In the genomic region with DNA sequence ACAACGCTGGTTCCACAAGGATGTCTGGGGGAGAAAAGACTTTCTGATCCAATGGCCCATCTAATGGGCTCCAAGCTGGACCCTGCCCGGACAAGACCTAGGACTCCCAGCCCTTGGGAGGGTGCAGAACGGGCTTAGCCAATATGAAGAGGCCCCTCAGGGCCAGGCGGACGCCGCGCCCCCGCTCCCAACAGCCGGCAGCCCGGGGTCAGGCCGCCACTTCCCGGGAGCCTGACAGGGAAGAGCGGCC, we compare ENCODE assay signal across 8 cellular contexts. TPM values are rescaled to one million over a fixed set of nuclear protein-coding genes. Genes with fewer than 3 reads are reported as not detected.
DNase-seq lines count a peak whose midpoint lies in the region; ATAC-seq, FAIRE-seq and TF ChIP-seq lines count a peak whose summit lies in the region.

No MANE protein-coding gene starts in this region.

- ATAC-seq in HCT116 (no peak), HG03196 (IDR thresholded peaks at IDR 0.05; ENCODE audit: unreplicated experiment) (no peak), HG03108 (IDR thresholded peaks at IDR 0.05; ENCODE audit: unreplicated experiment) (no peak)

- no peak for TF ChIP-seq POLR2A in HCT116 (IDR thresholded peaks at IDR 0.05; ENCODE audit: borderline replicate concordance, extremely low read depth, insufficient read depth, insufficient read length)

- POLR2A ChIA-PET in HCT116 (lab: Charles Lee) = interaction anchor here (1.2 to 2.9 kb wide), 3 partner anchors 11 to 67 kb away, joined by 3 to 7 read pairs (median 4); a partner anchor contains a TSS

- H3K4me3 ChIP-seq in HCT116 (replicated peaks in 1 of 2; ENCODE audit: low read depth in 1 of 2, low read length in 2 of 2) = peak overlapping the region; percentile 67 to 77
- H3K4me3 ChIP-seq in adipocyte (ENCODE audit: low read length) = peak overlapping the region; percentile 79
- peak overlapping the region; percentile 62 for H3K4me3 ChIP-seq in iPS-20b (ENCODE audit: low read length)
- peak overlapping the region; percentile 50 to 71 for H3K4me3 ChIP-seq in small intestine (ENCODE audit: low read depth in 1 of 2, low read length in 2 of 2)

- CTCF ChIA-PET in HCT116 (lab: Charles Lee) = interaction anchor here (1.5 kb wide), 1 partner anchor 11 kb away, joined by 14 read pairs; no protein-coding TSS in a partner anchor

- peak overlapping the region; percentile 75 for H3K9ac ChIP-seq in HCT116 (ENCODE audit: low read length)
- peak overlapping the region; percentile 76 for H3K9ac ChIP-seq in adipocyte (ENCODE audit: low read length)
- H3K9ac ChIP-seq in iPS-20b (ENCODE audit: low read depth, low read length) = no peak overlapping the region

- H3K9me2 ChIP-seq in HCT116 (ENCODE audit: insufficient read depth) = no peaks in the 10 kb centered on the region; the same call in 1 of the 2 replicates

- H4K20me1 ChIP-seq in HCT116 (ENCODE audit: insufficient read depth) = no peaks in the 10 kb centered on the region

- peak overlapping the region; percentile 81 for H3K27ac ChIP-seq in HCT116 (ENCODE audit: low read depth, low read length)
- H3K27ac ChIP-seq in iPS-20b (ENCODE audit: low read length) = no peak overlapping the region
- H3K27ac ChIP-seq in small intestine (ENCODE audit: low read depth in 1 of 2, low read length in 1 of 2) = peak overlapping the region; percentile 83 to 84

- peaks cover 27% of the 10 kb centered on the region for H3K79me2 ChIP-seq in HCT116 (ENCODE audit: insufficient read depth, low read length)

- no peak for DNase-seq in HCT116 (ENCODE audit: low read depth, low spot score)
- no peak for DNase-seq in adipocyte (ENCODE audit: low read depth)
- no peak for DNase-seq in small intestine
- DNase-seq in HPDE6-E6E7 (ENCODE audit: extremely low spot score) = no peak
- DNase-seq in superior temporal gyrus (ENCODE audit: extremely low spot score) = no peak

- H3K9me3 ChIP-seq in HCT116 (ENCODE audit: control insufficient read depth in 1 of 2, insufficient read depth in 1 of 2, low read depth in 1 of 2, low read length in 2 of 2) (no peaks in the 10 kb centered on the region), adipocyte (ENCODE audit: control insufficient read depth, low read length) (no peaks in the 10 kb centered on the region), iPS-20b (ENCODE audit: insufficient read depth, low read depth, low read length) (no peaks in the 10 kb centered on the region), small intestine (ENCODE audit: control insufficient read depth, low read depth) (no peaks in the 10 kb centered on the region)

- WGBS in small intestine, 3 donors = 1 to 6% (median 2%) methylated on average over 13 of the region's 13 CpGs

- RAD21 ChIA-PET in HCT116 (lab: Charles Lee; ENCODE audit: low non-redundant PET in 1 of 2, low total read pairs in 2 of 2, uncharacterized antibody in 2 of 2, unreplicated experiment in 2 of 2) = interaction anchor here in 1 of 2 experiments (0.9 kb wide), 1 partner anchor 142 kb away, joined by 3 read pairs; a partner anchor contains a TSS

- H3K27me3 ChIP-seq in HCT116 (ENCODE audit: insufficient read depth, low read length) (no peaks in the 10 kb centered on the region), adipocyte (replicated peaks; ENCODE audit: control insufficient read depth, insufficient read depth, low read length) (peaks cover 6% of the 10 kb centered on the region), iPS-20b (ENCODE audit: insufficient read depth, low read length) (peaks cover 59% of the 10 kb centered on the region), small intestine (ENCODE audit: control insufficient read depth in 2 of 2, insufficient read depth in 2 of 2, low read length in 2 of 2) (no peaks in the 10 kb centered on the region)

- TF ChIP-seq CTCF in HCT116 (IDR thresholded peaks at IDR 0.05 in 2 of 3, conservative IDR thresholded peaks at IDR 0.05 in 1 of 3; ENCODE audit: borderline replicate concordance in 1 of 3, insufficient read depth in 1 of 3, low read depth in 2 of 3, low read length in 2 of 3) = no peak

- H2AFZ ChIP-seq in HCT116 (ENCODE audit: low read depth, low read length, poor library complexity, severe bottlenecking) = no peak overlapping the region

- H3K4me1 ChIP-seq in HCT116 (ENCODE audit: control insufficient read depth in 1 of 2, insufficient read depth in 2 of 2, low read length in 2 of 2) = peaks cover 19 to 38% of the 10 kb centered on the region in 2 experiments
- peaks cover 39% of the 10 kb centered on the region for H3K4me1 ChIP-seq in adipocyte (ENCODE audit: control insufficient read depth, insufficient read depth, low read length)
- no peaks in the 10 kb centered on the region for H3K4me1 ChIP-seq in iPS-20b (ENCODE audit: insufficient read depth, low read length)
- H3K4me1 ChIP-seq in small intestine (ENCODE audit: control insufficient read depth in 2 of 2, insufficient read depth in 1 of 2, low read depth in 1 of 2, low read length in 1 of 2) = peaks cover 0 to 2% of the 10 kb centered on the region in 2 donors

- TF ChIP-seq RAD21 in HCT116 (IDR thresholded peaks at IDR 0.05; ENCODE audit: low read depth) = no peak

- FAIRE-seq in small intestine (lab: Jason Lieb, UNC) = no peak

- intact Hi-C loops in HCT116 (cut with micrococcal nuclease) = loop anchor here (2.0 kb wide), 1 partner anchor 68 kb away; a partner anchor contains a TSS

- H3K36me3 ChIP-seq in HCT116 (ENCODE audit: control insufficient read depth in 1 of 2, insufficient read depth in 2 of 2, low read length in 2 of 2) (no peaks in the 10 kb centered on the region), adipocyte (ENCODE audit: control insufficient read depth, insufficient read depth, low read length, severe bottlenecking) (no peaks in the 10 kb centered on the region), iPS-20b (ENCODE audit: insufficient read depth, low read depth, low read length) (no peaks in the 10 kb centered on the region), small intestine (ENCODE audit: control insufficient read depth in 2 of 2, insufficient read depth in 2 of 2, low read length in 2 of 2) (no peaks in the 10 kb centered on the region)

- no TSS peak for BruUV-seq in HCT116 (replicated peaks; lab: Mats Ljungman, UMichigan)

- peak overlapping the region; percentile 98 for H3K4me2 ChIP-seq in HCT116 (ENCODE audit: low read length)

TF ChIP-seq in HCT116, 20 proteins besides CTCF, POLR2A, EP300 and RAD21:
- TF ChIP-seq EZH2 (IDR thresholded peaks at IDR 0.05) (no peak), POLR2AphosphoS5 (IDR thresholded peaks at IDR 0.05; ENCODE audit: low read depth, low read length) (no peak), ELF1 (IDR thresholded peaks at IDR 0.05; ENCODE audit: borderline replicate concordance, low read depth) (no peak), YY1 (IDR thresholded peaks at IDR 0.05; ENCODE audit: extremely low read depth, insufficient replicate concordance, low read depth, low read length) (no peak), SRF (IDR thresholded peaks at IDR 0.05; ENCODE audit: low read depth) (no peak), EGR1 (IDR thresholded peaks at IDR 0.05; ENCODE audit: low read depth) (no peak), ZNF274 (IDR thresholded peaks at IDR 0.05; ENCODE audit: low read depth, low read length) (no peak), FOSL1 (IDR thresholded peaks at IDR 0.05; ENCODE audit: low read depth) (no peak), CBX3 (IDR thresholded peaks at IDR 0.05; ENCODE audit: low read depth) (no peak), CEBPB (IDR thresholded peaks at IDR 0.05; ENCODE audit: low read depth) (no peak)
- TF ChIP-seq, protein P1, sequence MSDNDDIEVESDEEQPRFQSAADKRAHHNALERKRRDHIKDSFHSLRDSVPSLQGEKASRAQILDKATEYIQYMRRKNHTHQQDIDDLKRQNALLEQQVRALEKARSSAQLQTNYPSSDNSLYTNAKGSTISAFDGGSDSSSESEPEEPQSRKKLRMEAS (IDR thresholded peaks at IDR 0.05) = no peak
- TF ChIP-seq, protein P2, sequence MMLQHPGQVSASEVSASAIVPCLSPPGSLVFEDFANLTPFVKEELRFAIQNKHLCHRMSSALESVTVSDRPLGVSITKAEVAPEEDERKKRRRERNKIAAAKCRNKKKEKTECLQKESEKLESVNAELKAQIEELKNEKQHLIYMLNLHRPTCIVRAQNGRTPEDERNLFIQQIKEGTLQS (IDR thresholded peaks at IDR 0.05) = no peak
- TF ChIP-seq, protein P3, sequence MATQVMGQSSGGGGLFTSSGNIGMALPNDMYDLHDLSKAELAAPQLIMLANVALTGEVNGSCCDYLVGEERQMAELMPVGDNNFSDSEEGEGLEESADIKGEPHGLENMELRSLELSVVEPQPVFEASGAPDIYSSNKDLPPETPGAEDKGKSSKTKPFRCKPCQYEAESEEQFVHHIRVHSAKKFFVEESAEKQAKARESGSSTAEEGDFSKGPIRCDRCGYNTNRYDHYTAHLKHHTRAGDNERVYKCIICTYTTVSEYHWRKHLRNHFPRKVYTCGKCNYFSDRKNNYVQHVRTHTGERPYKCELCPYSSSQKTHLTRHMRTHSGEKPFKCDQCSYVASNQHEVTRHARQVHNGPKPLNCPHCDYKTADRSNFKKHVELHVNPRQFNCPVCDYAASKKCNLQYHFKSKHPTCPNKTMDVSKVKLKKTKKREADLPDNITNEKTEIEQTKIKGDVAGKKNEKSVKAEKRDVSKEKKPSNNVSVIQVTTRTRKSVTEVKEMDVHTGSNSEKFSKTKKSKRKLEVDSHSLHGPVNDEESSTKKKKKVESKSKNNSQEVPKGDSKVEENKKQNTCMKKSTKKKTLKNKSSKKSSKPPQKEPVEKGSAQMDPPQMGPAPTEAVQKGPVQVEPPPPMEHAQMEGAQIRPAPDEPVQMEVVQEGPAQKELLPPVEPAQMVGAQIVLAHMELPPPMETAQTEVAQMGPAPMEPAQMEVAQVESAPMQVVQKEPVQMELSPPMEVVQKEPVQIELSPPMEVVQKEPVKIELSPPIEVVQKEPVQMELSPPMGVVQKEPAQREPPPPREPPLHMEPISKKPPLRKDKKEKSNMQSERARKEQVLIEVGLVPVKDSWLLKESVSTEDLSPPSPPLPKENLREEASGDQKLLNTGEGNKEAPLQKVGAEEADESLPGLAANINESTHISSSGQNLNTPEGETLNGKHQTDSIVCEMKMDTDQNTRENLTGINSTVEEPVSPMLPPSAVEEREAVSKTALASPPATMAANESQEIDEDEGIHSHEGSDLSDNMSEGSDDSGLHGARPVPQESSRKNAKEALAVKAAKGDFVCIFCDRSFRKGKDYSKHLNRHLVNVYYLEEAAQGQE (IDR thresholded peaks at IDR 0.05; ENCODE audit: low read depth) = no peak

RNA-seq across cellular contexts. Expression of a gene that starts 0.5 kb away (rescaled TPM):
- total RNA-seq in HCT116 (2021; ENCODE audit: unreplicated experiment) = 29.0 TPM
- polyA plus RNA-seq in HCT116 (2012) = 60.4 and 81.2 TPM in 2 replicates
- 10 to 100 TPM; 15.7 to 24.8 (median 19.1) TPM for polyA plus RNA-seq in small intestine

RNA-seq across cellular contexts. Expression of a gene that starts 30.3 kb away (rescaled TPM):
- total RNA-seq in HCT116 (2021; ENCODE audit: unreplicated experiment) = not detected
- 0.12 and 0.30 TPM in 2 replicates for polyA plus RNA-seq in HCT116 (2012)
- polyA plus RNA-seq in small intestine = 10 to 100 TPM in 1 of 3 donors, 1 to 10 TPM in 2; 2.5 to 14.2 (median 5.9) TPM
